ENCODE assay signal across 12 cellular contexts in genomic region chr6:116447496-116448011, GRCh38. TPM values are rescaled to one million over a fixed set of nuclear protein-coding genes. Genes with fewer than 3 reads are reported as not detected.
DNase-seq lines count a peak whose midpoint lies in the region; ATAC-seq and TF ChIP-seq lines count a peak whose summit lies in the region.
"Had no signal": no experiment of that assay in that cellular context is flagged by ENCODE, and none has a peak within 500 bp of the region (broad histone marks: within the 10 kb centered on the region; RNA-seq: fewer than 3 reads in every experiment).

No MANE protein-coding gene starts in this region.

- peaks cover 14% of the 10 kb centered on the region for H3F3A ChIP-seq in SK-N-SH (replicated peaks; ENCODE audit: insufficient read depth)

- no peaks in the 10 kb centered on the region for H3K36me3 ChIP-seq in breast epithelium
- no peaks in the 10 kb centered on the region for H3K36me3 ChIP-seq in SK-N-SH (replicated peaks in 1 of 2; ENCODE audit: control insufficient read depth in 1 of 2, insufficient read depth in 2 of 2, low read length in 1 of 2)
- no peaks in the 10 kb centered on the region for H3K36me3 ChIP-seq in upper lobe of right lung
- H3K36me3 ChIP-seq: tibial nerve had no signal

- POLR2A ChIA-PET in MCF 10A (lab: Yijun Ruan, JAX) (interaction anchor here (0.6 to 2.9 kb wide), 8 partner anchors 30 to 426 kb away, joined by 3 to 10 read pairs (median 4); partner anchors contain the start of gene DSE), SK-N-SH (lab: Yijun Ruan, JAX) (interaction anchor here (0.7 kb wide), 1 partner anchor 127 kb away, joined by 3 read pairs; no protein-coding TSS in a partner anchor)

- peaks cover 6% of the 10 kb centered on the region for H3K36me3 Mint-ChIP-seq in MCF 10A (ENCODE audit: insufficient read depth, unreplicated experiment)
- H3K36me3 Mint-ChIP-seq in stimulated activated naive B cell treated with anti-CD40 and anti-IgM and Interleukin-4, amounts not matched to agents 10 μg/mL and 1 μg/mL and 100 μg/mL, for 72 hours, result no peaks in the 10 kb centered on the region
- H3K36me3 Mint-ChIP-seq: CD4-positive, CD25-positive, alpha-beta regulatory T cell had no signal

- peak overlapping the region; percentile 45 for H2AFZ ChIP-seq in SK-N-SH (ENCODE audit: low read depth)

- no peak for TF ChIP-seq CTCF in MCF 10A (IDR thresholded peaks at IDR 0.05; ENCODE audit: unreplicated experiment)
- no peak for TF ChIP-seq CTCF in breast epithelium (IDR thresholded peaks at IDR 0.05)
- TF ChIP-seq CTCF in SK-N-SH (IDR thresholded peaks at IDR 0.05), result peak; percentile 30; the same call in 1 of the 2 replicates
- no peak for TF ChIP-seq CTCF in upper lobe of right lung (IDR thresholded peaks at IDR 0.05)

- no peaks in the 10 kb centered on the region for H3K79me2 ChIP-seq in SK-N-SH (ENCODE audit: insufficient read depth)

- peak overlapping the region; percentile 53 for H3K4me2 ChIP-seq in SK-N-SH

- no peak overlapping the region for H3K4me3 ChIP-seq in breast epithelium
- H3K4me3 ChIP-seq in SK-N-SH (ENCODE audit: low read depth in 2 of 2, low read length in 1 of 2), result no peak overlapping the region
- no peak overlapping the region for H3K4me3 ChIP-seq in upper lobe of right lung
- H3K4me3 ChIP-seq: tibial nerve had no signal

- peaks cover 52% of the 10 kb centered on the region for H3K4me1 Mint-ChIP-seq in MCF 10A (ENCODE audit: insufficient read depth, unreplicated experiment)
- peaks cover 36 to 62% of the 10 kb centered on the region in 2 donors for H3K4me1 Mint-ChIP-seq in stimulated activated naive B cell treated with anti-CD40 and anti-IgM and Interleukin-4, amounts not matched to agents 10 μg/mL and 1 μg/mL and 100 μg/mL, for 72 hours

- no peaks in the 10 kb centered on the region for H3K27me3 Mint-ChIP-seq in MCF 10A (ENCODE audit: insufficient read depth, unreplicated experiment)
- H3K27me3 Mint-ChIP-seq in stimulated activated naive B cell treated with anti-CD40 and anti-IgM and Interleukin-4, amounts not matched to agents 10 μg/mL and 1 μg/mL and 100 μg/mL, for 72 hours, result no peaks in the 10 kb centered on the region
- H3K27me3 Mint-ChIP-seq: CD4-positive, CD25-positive, alpha-beta regulatory T cell had no signal

- no peaks in the 10 kb centered on the region for H3K9me3 Mint-ChIP-seq in MCF 10A (ENCODE audit: unreplicated experiment)
- H3K9me3 Mint-ChIP-seq in stimulated activated naive B cell treated with anti-CD40 and anti-IgM and Interleukin-4, amounts not matched to agents 10 μg/mL and 1 μg/mL and 100 μg/mL, for 72 hours, result no peaks in the 10 kb centered on the region
- H3K9me3 Mint-ChIP-seq: activated CD4-positive, alpha-beta T cell treated with anti-CD3 and anti-CD28 coated beads, Interleukin-2, amount 10 ng/mL, durations not matched to agents 7 days and 5 days had no signal

- peaks cover 0 to 2% of the 10 kb centered on the region in 2 donors for H3K4me1 ChIP-seq in breast epithelium
- H3K4me1 ChIP-seq in SK-N-SH (ENCODE audit: control insufficient read depth in 1 of 2, insufficient read depth in 2 of 2, low read depth in 1 of 2, low read length in 1 of 2), result peaks cover 0 to 6% of the 10 kb centered on the region in 2 experiments; a peak in 3 of 4 replicates
- peaks cover 9% of the 10 kb centered on the region for H3K4me1 ChIP-seq in upper lobe of right lung

- WGBS in SK-N-SH (ENCODE audit: low lambda C conversion rate), result 10% methylated on average over 2 of the region's 2 CpGs

- no peak for TF ChIP-seq RAD21 in SK-N-SH (IDR thresholded peaks at IDR 0.05; ENCODE audit: low read length)

- no peaks in the 10 kb centered on the region for H3K27me3 ChIP-seq in breast epithelium
- H3K27me3 ChIP-seq in SK-N-SH (ENCODE audit: insufficient read depth), result no peaks in the 10 kb centered on the region
- no peaks in the 10 kb centered on the region for H3K27me3 ChIP-seq in upper lobe of right lung
- H3K27me3 ChIP-seq: tibial nerve had no signal

- DNase-seq in MCF 10A (ENCODE audit: unreplicated experiment) (peak; percentile 85), breast epithelium (ENCODE audit: low spot score in 2 of 2) (no peak), SK-N-SH (no peak), glomerular visceral epithelial cell (ENCODE audit: extremely low spot score) (peak; percentile 83), upper lobe of right lung (no peak), pons (ENCODE audit: low spot score) (no peak), UCSD-AML1 (lab: John Stamatoyannopoulos, UW; ENCODE audit: unreplicated experiment) (no peak)
- no peak for DNase-seq in stimulated activated naive B cell treated with anti-CD40 and anti-IgM and Interleukin-4, amounts not matched to agents 10 μg/mL and 1 μg/mL and 100 μg/mL, for 72 hours
- DNase-seq: activated CD4-positive, alpha-beta T cell treated with anti-CD3 and anti-CD28 coated beads, Interleukin-2, amount 10 ng/mL, durations not matched to agents 7 days and 5 days; CD4-positive, CD25-positive, alpha-beta regulatory T cell; NCI-H1417 treated with DMSO at 0.1 percent for 48 hours had no signal

- H4K20me1 ChIP-seq in SK-N-SH (ENCODE audit: insufficient read depth), result no peaks in the 10 kb centered on the region

- ATAC-seq in upper lobe of right lung, result peak; percentile 77
- ATAC-seq in stimulated activated naive B cell treated with anti-CD40 and anti-IgM and Interleukin-4, amounts not matched to agents 10 μg/mL and 1 μg/mL and 100 μg/mL, for 72 hours (replicated peaks), result no peak

- CTCF ChIA-PET in MCF 10A (lab: Yijun Ruan, JAX), result interaction anchor here (0.6 to 1.4 kb wide), 9 partner anchors 11 to 179 kb away, joined by 3 to 8 read pairs (median 3); no protein-coding TSS in a partner anchor
- CTCF ChIA-PET in SK-N-SH (lab: Yijun Ruan, JAX), result no interaction called here

- BruUV-seq in MCF 10A (replicated peaks; lab: Mats Ljungman, UMichigan), result no TSS peak

- H3K9me3 ChIP-seq in breast epithelium, result no peaks in the 10 kb centered on the region
- no peaks in the 10 kb centered on the region for H3K9me3 ChIP-seq in SK-N-SH
- no peaks in the 10 kb centered on the region for H3K9me3 ChIP-seq in upper lobe of right lung
- H3K9me3 ChIP-seq: tibial nerve had no signal

- no peak for TF ChIP-seq EP300 in SK-N-SH (IDR thresholded peaks at IDR 0.05; ENCODE audit: borderline replicate concordance in 1 of 2, low read depth in 1 of 2, low read length in 1 of 2)

- H3K27ac ChIP-seq in breast epithelium, result no peak overlapping the region
- peak overlapping the region in 1 of 2 experiments; percentile 63; a peak in 2 of 4 replicates for H3K27ac ChIP-seq in SK-N-SH (ENCODE audit: low read depth in 2 of 2, low read length in 1 of 2)
- no peak overlapping the region for H3K27ac ChIP-seq in upper lobe of right lung

- peak overlapping the region; percentile 72 for H3K27ac Mint-ChIP-seq in MCF 10A (ENCODE audit: low read depth, unreplicated experiment)
- H3K27ac Mint-ChIP-seq in stimulated activated naive B cell treated with anti-CD40 and anti-IgM and Interleukin-4, amounts not matched to agents 10 μg/mL and 1 μg/mL and 100 μg/mL, for 72 hours, result no peak overlapping the region
- H3K27ac Mint-ChIP-seq: activated CD4-positive, alpha-beta T cell treated with anti-CD3 and anti-CD28 coated beads, Interleukin-2, amount 10 ng/mL, durations not matched to agents 7 days and 5 days; CD4-positive, CD25-positive, alpha-beta regulatory T cell had no signal

- intact Hi-C loops in MCF 10A (cut with micrococcal nuclease), result loop anchor here (1.0 to 5.0 kb wide), 2 partner anchors 75 to 85 kb away; partner anchors contain the start of gene DSE
- intact Hi-C loops in breast epithelium (cut with DNase I; ENCODE audit: low total_unique reads), result no loop called here
- intact Hi-C loops in upper lobe of right lung (cut with DNase I), result no loop called here

- H3K4me3 Mint-ChIP-seq in MCF 10A (ENCODE audit: unreplicated experiment), result peak overlapping the region; percentile 42
- no peak overlapping the region for H3K4me3 Mint-ChIP-seq in stimulated activated naive B cell treated with anti-CD40 and anti-IgM and Interleukin-4, amounts not matched to agents 10 μg/mL and 1 μg/mL and 100 μg/mL, for 72 hours
- H3K4me3 Mint-ChIP-seq: activated CD4-positive, alpha-beta T cell treated with anti-CD3 and anti-CD28 coated beads, Interleukin-2, amount 10 ng/mL, durations not matched to agents 7 days and 5 days; CD4-positive, CD25-positive, alpha-beta regulatory T cell had no signal

- no peak for TF ChIP-seq POLR2A in breast epithelium (IDR thresholded peaks at IDR 0.05)

- H3K9me2 ChIP-seq in SK-N-SH, result no peaks in the 10 kb centered on the region

- H3K9ac ChIP-seq in SK-N-SH, result peak overlapping the region; percentile 35; the same call in 1 of the 2 replicates

TF ChIP-seq in SK-N-SH, 30 proteins besides CTCF, POLR2A, EP300 and RAD21 (continues in another document):
- TF ChIP-seq FOSL2 (IDR thresholded peaks at IDR 0.05; ENCODE audit: borderline replicate concordance, low read depth) (peak; percentile 24; the same call in 1 of the 2 replicates), SMC3 (IDR thresholded peaks at IDR 0.05; ENCODE audit: low read depth, low read length) (0 out of 2 replicates have a peak, but pooled peaks have one; percentile 7), RFX5 (IDR thresholded peaks at IDR 0.05; ENCODE audit: low read length) (no peak), TAF1 (IDR thresholded peaks at IDR 0.05; ENCODE audit: borderline replicate concordance, low read depth, low read length) (no peak), MEF2A (IDR thresholded peaks at IDR 0.05; ENCODE audit: borderline replicate concordance, low read depth) (no peak), JUND (IDR thresholded peaks at IDR 0.05) (no peak; the same call in 1 of the 2 replicates)
- TF ChIP-seq, protein P1, sequence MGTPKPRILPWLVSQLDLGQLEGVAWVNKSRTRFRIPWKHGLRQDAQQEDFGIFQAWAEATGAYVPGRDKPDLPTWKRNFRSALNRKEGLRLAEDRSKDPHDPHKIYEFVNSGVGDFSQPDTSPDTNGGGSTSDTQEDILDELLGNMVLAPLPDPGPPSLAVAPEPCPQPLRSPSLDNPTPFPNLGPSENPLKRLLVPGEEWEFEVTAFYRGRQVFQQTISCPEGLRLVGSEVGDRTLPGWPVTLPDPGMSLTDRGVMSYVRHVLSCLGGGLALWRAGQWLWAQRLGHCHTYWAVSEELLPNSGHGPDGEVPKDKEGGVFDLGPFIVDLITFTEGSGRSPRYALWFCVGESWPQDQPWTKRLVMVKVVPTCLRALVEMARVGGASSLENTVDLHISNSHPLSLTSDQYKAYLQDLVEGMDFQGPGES (IDR thresholded peaks at IDR 0.05; ENCODE audit: low read depth, low read length), result no peak
- TF ChIP-seq, protein P2, sequence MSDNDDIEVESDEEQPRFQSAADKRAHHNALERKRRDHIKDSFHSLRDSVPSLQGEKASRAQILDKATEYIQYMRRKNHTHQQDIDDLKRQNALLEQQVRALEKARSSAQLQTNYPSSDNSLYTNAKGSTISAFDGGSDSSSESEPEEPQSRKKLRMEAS (IDR thresholded peaks at IDR 0.05; ENCODE audit: low read depth), result no peak

RNA-seq across cellular contexts. Expression of gene CALHM6, which starts 13.6 kb away (rescaled TPM):
- not detected in 2 replicates for total RNA-seq in MCF 10A (2022)
- total RNA-seq in breast epithelium, result 1 to 10 TPM; 2.3 to 9.1 (median 8.3) TPM
- polyA plus RNA-seq in SK-N-SH (2012; rRNA removed), result 0.31 and 0.51 TPM in 2 replicates
- 0.39 and 0.71 TPM in 2 replicates for polyA plus RNA-seq in SK-N-SH (2012; cell fraction: cytosol; rRNA removed)
- 0.29 TPM in 1 of 2 replicates, not detected in the other for polyA plus RNA-seq in SK-N-SH (2012; cell fraction: nucleus; rRNA removed)
- total RNA-seq in upper lobe of right lung, result 3.6 TPM

Comparison
In these comparisons a context has a peak if more than half of its experiments do, and no peak if none do; other contexts are left out.
1. DNase-seq: peak in MCF 10A (single experiment) and glomerular visceral epithelial cell (single experiment); none in breast epithelium (0 of 2), SK-N-SH (single experiment), upper lobe of right lung (single experiment), pons (single experiment), stimulated activated naive B cell treated with anti-CD40 and anti-IgM and Interleukin-4, amounts not matched to agents 10 μg/mL and 1 μg/mL and 100 μg/mL, for 72 hours (single experiment) and UCSD-AML1 (single experiment).